Comparison of ENCODE assay signal across 8 cellular contexts in genomic region chr11:22539851-22540376, GRCh38.
A peak's percentile ranks its signal among the peaks of the same experiment; 100 is the strongest.
DNase-seq lines count a peak whose midpoint lies in the region; ATAC-seq and TF ChIP-seq lines count a peak whose summit lies in the region.

No MANE protein-coding gene starts in this region.

- POLR2A ChIA-PET in naive thymus-derived CD8-positive, alpha-beta T cell (lab: Charles Lee): no interaction called here

- no peaks in the 10 kb centered on the region for H3K36me3 Mint-ChIP-seq in osteocyte (ENCODE audit: unreplicated experiment)
- no peaks in the 10 kb centered on the region for H3K36me3 Mint-ChIP-seq in naive thymus-derived CD8-positive, alpha-beta T cell

- H3K9me3 Mint-ChIP-seq in osteocyte (ENCODE audit: unreplicated experiment): no peaks in the 10 kb centered on the region
- no peaks in the 10 kb centered on the region for H3K9me3 Mint-ChIP-seq in naive thymus-derived CD8-positive, alpha-beta T cell

- no peak overlapping the region for H3K27ac Mint-ChIP-seq in osteocyte (ENCODE audit: unreplicated experiment)
- H3K27ac Mint-ChIP-seq in naive thymus-derived CD8-positive, alpha-beta T cell: no peak overlapping the region

- H3K4me3 Mint-ChIP-seq in osteocyte (ENCODE audit: unreplicated experiment): no peak overlapping the region
- H3K4me3 Mint-ChIP-seq in naive thymus-derived CD8-positive, alpha-beta T cell: no peak overlapping the region

- DNase-seq in GM12864 (ENCODE audit: low read depth) (no peak), NCI-H1105 (lab: John Stamatoyannopoulos, UW) (peak; percentile 20), cardiac fibroblast (ENCODE audit: low read depth in 2 of 2) (peak; percentile 20 to 57), osteocyte (ENCODE audit: extremely low spot score, unreplicated experiment) (no peak), germinal center (ENCODE audit: low spot score) (no peak)
- DNase-seq in naive thymus-derived CD8-positive, alpha-beta T cell: no peak

- H3K27me3 Mint-ChIP-seq in osteocyte (ENCODE audit: unreplicated experiment): peaks cover 20% of the 10 kb centered on the region
- peaks cover 3 to 42% (median 14%) of the 10 kb centered on the region in 5 donors for H3K27me3 Mint-ChIP-seq in naive thymus-derived CD8-positive, alpha-beta T cell

- ATAC-seq in HG03196 (IDR thresholded peaks at IDR 0.05; ENCODE audit: unreplicated experiment) (no peak), GM18502 (IDR thresholded peaks at IDR 0.05; ENCODE audit: poor library complexity, unreplicated experiment) (no peak)
- ATAC-seq in naive thymus-derived CD8-positive, alpha-beta T cell: no peak

- no peaks in the 10 kb centered on the region for H3K4me1 Mint-ChIP-seq in osteocyte (ENCODE audit: unreplicated experiment)
- H3K4me1 Mint-ChIP-seq in naive thymus-derived CD8-positive, alpha-beta T cell: no peaks in the 10 kb centered on the region

- peak; percentile 5 for TF ChIP-seq CTCF in GM12864 (IDR thresholded peaks at IDR 0.05; ENCODE audit: low read depth, low read length, missing control alignments)
- peak; percentile 62 for TF ChIP-seq CTCF in cardiac fibroblast (IDR thresholded peaks at IDR 0.05; ENCODE audit: low read depth, low read length)
- peak; percentile 68 for TF ChIP-seq CTCF in osteocyte (IDR thresholded peaks at IDR 0.05)

- no peak overlapping the region for H3K4me3 ChIP-seq in GM12864 (ENCODE audit: low read depth, low read length)
- H3K4me3 ChIP-seq in cardiac fibroblast (replicated peaks in 1 of 2; ENCODE audit: low read depth in 2 of 2, low read length in 2 of 2): no peak overlapping the region

Comparison
In these comparisons a context has a peak if more than half of its experiments do, and no peak if none do; other contexts are left out.
1. DNase-seq: peak in NCI-H1105 (single experiment) and cardiac fibroblast (2 of 2); none in GM12864 (single experiment), osteocyte (single experiment), germinal center (single experiment) and naive thymus-derived CD8-positive, alpha-beta T cell (0 of 10).
2. CTCF ChIP-seq: peak in every context shown above with its lines; median percentile 68 in osteocyte; 62 in cardiac fibroblast; 5 in GM12864.